1 cellular context compared by ENCODE assay signal in the genomic region with DNA sequence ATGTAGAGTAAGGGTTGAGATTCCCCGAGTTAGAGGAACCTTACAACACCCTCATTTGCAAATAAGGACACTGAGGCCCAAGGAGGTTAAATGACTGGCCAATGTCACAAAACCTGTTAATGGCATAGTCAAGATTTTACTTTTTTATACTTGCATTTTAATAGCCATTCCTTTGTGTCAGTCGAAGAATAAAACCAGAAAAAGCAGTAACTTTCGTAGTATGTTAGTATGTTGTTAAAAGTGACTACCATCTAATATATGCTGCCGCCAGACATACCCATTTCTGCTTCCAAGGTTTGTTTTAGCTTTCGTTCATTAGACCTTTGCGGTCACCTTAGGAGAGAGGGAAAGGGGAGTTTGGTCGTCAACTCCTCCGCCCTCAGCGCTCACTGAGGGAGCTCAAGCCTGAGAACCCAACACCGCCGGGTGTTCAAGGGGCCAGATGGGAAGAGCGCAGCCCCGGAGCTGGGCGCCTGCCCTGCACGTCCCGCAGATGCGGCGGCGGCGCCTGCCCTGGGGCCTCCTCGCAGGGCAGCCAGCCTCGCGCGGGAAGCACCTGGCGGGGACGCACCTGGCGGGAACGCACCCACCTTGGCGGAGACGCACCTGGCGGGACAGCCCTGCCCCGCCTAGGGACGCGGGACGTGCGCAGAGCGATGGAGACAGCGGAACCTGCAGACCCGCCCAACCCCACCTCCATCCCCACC.
TF ChIP-seq lines count a peak whose summit lies in the region.

No MANE protein-coding gene starts in this region.

TF ChIP-seq in GM23338, 12 proteins besides CTCF, POLR2A, EP300 and RAD21:
- TF ChIP-seq, protein P1, sequence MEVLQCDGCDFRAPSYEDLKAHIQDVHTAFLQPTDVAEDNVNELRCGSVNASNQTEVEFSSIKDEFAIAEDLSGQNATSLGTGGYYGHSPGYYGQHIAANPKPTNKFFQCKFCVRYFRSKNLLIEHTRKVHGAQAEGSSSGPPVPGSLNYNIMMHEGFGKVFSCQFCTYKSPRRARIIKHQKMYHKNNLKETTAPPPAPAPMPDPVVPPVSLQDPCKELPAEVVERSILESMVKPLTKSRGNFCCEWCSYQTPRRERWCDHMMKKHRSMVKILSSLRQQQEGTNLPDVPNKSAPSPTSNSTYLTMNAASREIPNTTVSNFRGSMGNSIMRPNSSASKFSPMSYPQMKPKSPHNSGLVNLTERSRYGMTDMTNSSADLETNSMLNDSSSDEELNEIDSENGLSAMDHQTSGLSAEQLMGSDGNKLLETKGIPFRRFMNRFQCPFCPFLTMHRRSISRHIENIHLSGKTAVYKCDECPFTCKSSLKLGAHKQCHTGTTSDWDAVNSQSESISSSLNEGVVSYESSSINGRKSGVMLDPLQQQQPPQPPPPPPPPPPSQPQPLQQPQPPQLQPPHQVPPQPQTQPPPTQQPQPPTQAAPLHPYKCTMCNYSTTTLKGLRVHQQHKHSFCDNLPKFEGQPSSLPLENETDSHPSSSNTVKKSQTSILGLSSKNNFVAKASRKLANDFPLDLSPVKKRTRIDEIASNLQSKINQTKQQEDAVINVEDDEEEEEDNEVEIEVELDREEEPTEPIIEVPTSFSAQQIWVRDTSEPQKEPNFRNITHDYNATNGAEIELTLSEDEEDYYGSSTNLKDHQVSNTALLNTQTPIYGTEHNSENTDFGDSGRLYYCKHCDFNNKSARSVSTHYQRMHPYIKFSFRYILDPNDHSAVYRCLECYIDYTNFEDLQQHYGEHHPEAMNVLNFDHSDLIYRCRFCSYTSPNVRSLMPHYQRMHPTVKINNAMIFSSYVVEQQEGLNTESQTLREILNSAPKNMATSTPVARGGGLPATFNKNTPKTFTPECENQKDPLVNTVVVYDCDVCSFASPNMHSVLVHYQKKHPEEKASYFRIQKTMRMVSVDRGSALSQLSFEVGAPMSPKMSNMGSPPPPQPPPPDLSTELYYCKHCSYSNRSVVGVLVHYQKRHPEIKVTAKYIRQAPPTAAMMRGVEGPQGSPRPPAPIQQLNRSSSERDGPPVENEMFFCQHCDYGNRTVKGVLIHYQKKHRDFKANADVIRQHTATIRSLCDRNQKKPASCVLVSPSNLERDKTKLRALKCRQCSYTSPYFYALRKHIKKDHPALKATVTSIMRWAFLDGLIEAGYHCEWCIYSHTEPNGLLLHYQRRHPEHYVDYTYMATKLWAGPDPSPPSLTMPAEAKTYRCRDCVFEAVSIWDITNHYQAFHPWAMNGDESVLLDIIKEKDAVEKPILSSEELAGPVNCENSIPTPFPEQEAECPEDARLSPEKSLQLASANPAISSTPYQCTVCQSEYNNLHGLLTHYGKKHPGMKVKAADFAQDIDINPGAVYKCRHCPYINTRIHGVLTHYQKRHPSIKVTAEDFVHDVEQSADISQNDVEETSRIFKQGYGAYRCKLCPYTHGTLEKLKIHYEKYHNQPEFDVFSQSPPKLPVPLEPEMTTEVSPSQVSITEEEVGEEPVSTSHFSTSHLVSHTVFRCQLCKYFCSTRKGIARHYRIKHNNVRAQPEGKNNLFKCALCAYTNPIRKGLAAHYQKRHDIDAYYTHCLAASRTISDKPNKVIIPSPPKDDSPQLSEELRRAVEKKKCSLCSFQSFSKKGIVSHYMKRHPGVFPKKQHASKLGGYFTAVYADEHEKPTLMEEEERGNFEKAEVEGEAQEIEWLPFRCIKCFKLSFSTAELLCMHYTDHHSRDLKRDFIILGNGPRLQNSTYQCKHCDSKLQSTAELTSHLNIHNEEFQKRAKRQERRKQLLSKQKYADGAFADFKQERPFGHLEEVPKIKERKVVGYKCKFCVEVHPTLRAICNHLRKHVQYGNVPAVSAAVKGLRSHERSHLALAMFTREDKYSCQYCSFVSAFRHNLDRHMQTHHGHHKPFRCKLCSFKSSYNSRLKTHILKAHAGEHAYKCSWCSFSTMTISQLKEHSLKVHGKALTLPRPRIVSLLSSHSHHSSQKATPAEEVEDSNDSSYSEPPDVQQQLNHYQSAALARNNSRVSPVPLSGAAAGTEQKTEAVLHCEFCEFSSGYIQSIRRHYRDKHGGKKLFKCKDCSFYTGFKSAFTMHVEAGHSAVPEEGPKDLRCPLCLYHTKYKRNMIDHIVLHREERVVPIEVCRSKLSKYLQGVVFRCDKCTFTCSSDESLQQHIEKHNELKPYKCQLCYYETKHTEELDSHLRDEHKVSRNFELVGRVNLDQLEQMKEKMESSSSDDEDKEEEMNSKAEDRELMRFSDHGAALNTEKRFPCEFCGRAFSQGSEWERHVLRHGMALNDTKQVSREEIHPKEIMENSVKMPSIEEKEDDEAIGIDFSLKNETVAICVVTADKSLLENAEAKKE (CRISPR knock-in tag; IDR thresholded peaks at IDR 0.05), result no peak
- no peak for TF ChIP-seq JUNB (IDR thresholded peaks at IDR 0.05; ENCODE audit: unreplicated experiment)
- TF ChIP-seq ZNF331 (CRISPR knock-in tag; IDR thresholded peaks at IDR 0.05; ENCODE audit: low read depth), result no peak
- TF ChIP-seq, protein P2, sequence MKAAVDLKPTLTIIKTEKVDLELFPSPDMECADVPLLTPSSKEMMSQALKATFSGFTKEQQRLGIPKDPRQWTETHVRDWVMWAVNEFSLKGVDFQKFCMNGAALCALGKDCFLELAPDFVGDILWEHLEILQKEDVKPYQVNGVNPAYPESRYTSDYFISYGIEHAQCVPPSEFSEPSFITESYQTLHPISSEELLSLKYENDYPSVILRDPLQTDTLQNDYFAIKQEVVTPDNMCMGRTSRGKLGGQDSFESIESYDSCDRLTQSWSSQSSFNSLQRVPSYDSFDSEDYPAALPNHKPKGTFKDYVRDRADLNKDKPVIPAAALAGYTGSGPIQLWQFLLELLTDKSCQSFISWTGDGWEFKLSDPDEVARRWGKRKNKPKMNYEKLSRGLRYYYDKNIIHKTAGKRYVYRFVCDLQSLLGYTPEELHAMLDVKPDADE (IDR thresholded peaks at IDR 0.05), result no peak
- TF ChIP-seq ZNF114 (CRISPR knock-in tag; IDR thresholded peaks at IDR 0.05), result no peak
- no peak for TF ChIP-seq REST (IDR thresholded peaks at IDR 0.05; ENCODE audit: unreplicated experiment)
- no peak for TF ChIP-seq NANOG (IDR thresholded peaks at IDR 0.05; ENCODE audit: borderline replicate concordance)
- TF ChIP-seq POLR2AphosphoS5 (IDR thresholded peaks at IDR 0.05; ENCODE audit: low read depth), result no peak
- no peak for TF ChIP-seq EZH2phosphoT487 (IDR thresholded peaks at IDR 0.05; ENCODE audit: unreplicated experiment)
- TF ChIP-seq STAT1 (IDR thresholded peaks at IDR 0.05; ENCODE audit: unreplicated experiment), result no peak
- no peak for TF ChIP-seq CREB1 (CRISPR knock-in tag; IDR thresholded peaks at IDR 0.05; ENCODE audit: low read depth)
- TF ChIP-seq EZH2 (IDR thresholded peaks at IDR 0.05; ENCODE audit: low read depth, unreplicated experiment), result no peak
TF ChIP-seq in GM23338: peak in this region for 0.
